In the genomic region with DNA sequence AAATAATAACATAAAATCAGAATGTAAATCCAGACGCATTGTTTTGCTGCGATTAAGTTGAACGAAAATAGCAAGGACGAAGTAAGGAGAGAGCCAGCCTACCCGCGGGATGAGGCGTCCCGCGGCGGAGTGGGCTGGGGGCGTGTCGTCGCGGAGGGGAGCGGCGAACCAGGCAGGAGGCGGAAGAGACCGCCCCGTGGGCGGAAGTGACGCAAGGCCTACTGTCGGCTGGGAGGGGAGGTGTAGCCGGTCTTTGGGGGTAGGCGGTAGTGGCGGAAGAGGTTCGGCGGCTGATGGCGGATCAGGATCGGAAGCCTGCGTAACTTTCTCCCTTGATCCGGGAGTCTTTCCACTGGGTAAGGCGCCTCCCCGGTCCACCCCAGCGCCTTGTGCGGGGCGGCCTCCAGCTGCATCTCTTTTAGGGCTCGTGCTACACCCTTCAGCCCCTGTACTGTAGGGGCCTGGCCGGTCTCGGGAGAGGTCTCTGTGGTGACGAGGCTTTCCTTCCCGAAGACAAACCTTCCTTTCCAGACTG, we compare ENCODE assay signal across 8 cellular contexts. TPM values are rescaled to one million over a fixed set of nuclear protein-coding genes. Genes with fewer than 3 reads are reported as not detected.
DNase-seq lines count a peak whose midpoint lies in the region; ATAC-seq and TF ChIP-seq lines count a peak whose summit lies in the region.

A gene (plus strand): TSS at position 249 of the 535 bp plus-strand sequence. CDS start 8,363 bp downstream, outside the sequence.

- no peaks in the 10 kb centered on the region for H3F3A ChIP-seq in OCI-LY1 (ENCODE audit: insufficient read depth, low read length)

- TF ChIP-seq CTCF in Calu3 (IDR thresholded peaks at IDR 0.05; ENCODE audit: unreplicated experiment) (no peak), OCI-LY1 (IDR thresholded peaks at IDR 0.05; ENCODE audit: low read length) (no peak), endothelial cell (IDR thresholded peaks at IDR 0.05; ENCODE audit: unreplicated experiment) (no peak)

- peaks cover 8% of the 10 kb centered on the region for H3K4me1 ChIP-seq in HUES64 (ENCODE audit: insufficient read depth, low read length)
- peaks cover 37% of the 10 kb centered on the region for H3K4me1 ChIP-seq in OCI-LY1 (ENCODE audit: insufficient read depth, low read length, severe bottlenecking)

- H3K4me2 ChIP-seq in OCI-LY1 (ENCODE audit: low read length), result peak within 1 kb of the TSS; percentile 92

- H3K27me3 Mint-ChIP-seq in Calu3 (ENCODE audit: unreplicated experiment) (no peaks in the 10 kb centered on the region), endothelial cell (ENCODE audit: unreplicated experiment) (peaks cover 17% of the 10 kb centered on the region)

- H3K4me3 ChIP-seq in HUES64 (ENCODE audit: low read length), result peak within 1 kb of the TSS; percentile 79
- peak within 1 kb of the TSS; percentile 80 for H3K4me3 ChIP-seq in OCI-LY1 (ENCODE audit: low read depth, low read length, poor library complexity, severe bottlenecking)

- intact Hi-C loops in Calu3 (cut with micrococcal nuclease; ENCODE audit: unreplicated experiment), result loop anchor here (1.0 to 5.0 kb wide), 2 partner anchors 77 to 98 kb away; no protein-coding TSS in a partner anchor

- ATAC-seq in GM21447 (IDR thresholded peaks at IDR 0.05; ENCODE audit: unreplicated experiment), result peak; percentile 94

- peak within 1 kb of the TSS; percentile 78 for H3K9ac ChIP-seq in HUES64 (ENCODE audit: low read depth, low read length)
- peak within 1 kb of the TSS; percentile 80 for H3K9ac ChIP-seq in OCI-LY1 (ENCODE audit: low read length)

- H3K4me1 Mint-ChIP-seq in Calu3 (ENCODE audit: low read depth, unreplicated experiment) (peaks cover 52% of the 10 kb centered on the region), endothelial cell (ENCODE audit: unreplicated experiment) (peaks cover 39% of the 10 kb centered on the region)

- DNase-seq in Calu3 (peak; percentile 99), endothelial cell (ENCODE audit: low spot score) (peak; percentile 89), midbrain (lab: John Stamatoyannopoulos, UW) (peak; percentile 96)
- DNase-seq in activated CD8-positive, alpha-beta memory T cell treated with anti-CD3 and anti-CD28 coated beads, Interleukin-2, amount 50 U/mL, for 4 hours, result peak; percentile 97
- peak; percentile 90 to 92 for DNase-seq in stimulated activated CD8-positive, alpha-beta memory T cell treated with anti-CD3 and anti-CD28 coated beads, Interleukin-2, amount 100 ng/mL, for 1 hour (ENCODE audit: low read depth in 2 of 2)

- H3K27ac Mint-ChIP-seq in Calu3 (ENCODE audit: unreplicated experiment) (peak within 1 kb of the TSS; percentile 89), endothelial cell (ENCODE audit: unreplicated experiment) (peak within 1 kb of the TSS; percentile 98)

- H3K4me3 Mint-ChIP-seq in Calu3 (ENCODE audit: low read depth, unreplicated experiment) (peak within 1 kb of the TSS; percentile 95), endothelial cell (ENCODE audit: unreplicated experiment) (peak within 1 kb of the TSS; percentile 97)

- CTCF ChIA-PET in Calu3 (lab: Charles Lee), result interaction anchor here (0.5 to 2.4 kb wide), 8 partner anchors 34 to 544 kb away, joined by 3 to 11 read pairs (median 4); a partner anchor contains a TSS

- H3K9me3 Mint-ChIP-seq in Calu3 (ENCODE audit: low read depth, unreplicated experiment) (no peaks in the 10 kb centered on the region), endothelial cell (ENCODE audit: unreplicated experiment) (no peaks in the 10 kb centered on the region)

- H3K27ac ChIP-seq in HUES64 (ENCODE audit: low read depth, low read length), result peak within 1 kb of the TSS; percentile 82
- peak within 1 kb of the TSS; percentile 64 for H3K27ac ChIP-seq in OCI-LY1 (ENCODE audit: low read depth, low read length, poor library complexity, severe bottlenecking)

- WGBS in HUES64, result under 1% methylated on average over 41 of the region's 41 CpGs

- H3K79me2 ChIP-seq in OCI-LY1 (ENCODE audit: insufficient read depth, low read length), result peaks cover 29% of the 10 kb centered on the region

- H3K9me3 ChIP-seq in HUES64 (ENCODE audit: insufficient read depth, low read depth, low read length) (no peaks in the 10 kb centered on the region), OCI-LY1 (ENCODE audit: low read length) (no peaks in the 10 kb centered on the region)

- H3K36me3 ChIP-seq in HUES64 (ENCODE audit: insufficient read depth, low read length) (no peaks in the 10 kb centered on the region), OCI-LY1 (ENCODE audit: insufficient read depth, low read length) (no peaks in the 10 kb centered on the region)

- H3K36me3 Mint-ChIP-seq in Calu3 (ENCODE audit: insufficient read depth, unreplicated experiment), result peaks cover 33% of the 10 kb centered on the region
- H3K36me3 Mint-ChIP-seq in endothelial cell (ENCODE audit: low read depth, unreplicated experiment), result peaks cover 3% of the 10 kb centered on the region

- H4K20me1 ChIP-seq in OCI-LY1 (ENCODE audit: insufficient read depth, low read length), result no peaks in the 10 kb centered on the region

- no TSS peak for BruUV-seq in Calu3 (replicated peaks; lab: Mats Ljungman, UMichigan)

- H3K9me2 ChIP-seq in OCI-LY1 (ENCODE audit: low read depth, low read length), result no peaks in the 10 kb centered on the region

- H3K27me3 ChIP-seq in HUES64 (ENCODE audit: insufficient read depth, low read length), result no peaks in the 10 kb centered on the region
- H3K27me3 ChIP-seq in OCI-LY1 (ENCODE audit: insufficient read depth, low read length), result no peaks in the 10 kb centered on the region

- H2AFZ ChIP-seq in OCI-LY1 (ENCODE audit: low read length), result peak within 1 kb of the TSS; percentile 80

RNA-seq across cellular contexts. Expression of the gene that starts here (rescaled TPM):
- total RNA-seq in Calu3 (2022) (190 TPM in 2 replicates), endothelial cell (ENCODE audit: unreplicated experiment) (124 TPM)
- 53.2 TPM for polyA plus RNA-seq in HUES64 (2013, experiment 1 of 2)
- polyA plus RNA-seq in HUES64 (2013, experiment 2 of 2), result 62.8 TPM

Comparison
In these comparisons a context has a peak if more than half of its experiments do, and no peak if none do; other contexts are left out.
1. Peak in every context shown above with its lines: DNase-seq, ATAC-seq, H3K4me3 ChIP-seq and H3K27ac ChIP-seq.